In the genomic region with DNA sequence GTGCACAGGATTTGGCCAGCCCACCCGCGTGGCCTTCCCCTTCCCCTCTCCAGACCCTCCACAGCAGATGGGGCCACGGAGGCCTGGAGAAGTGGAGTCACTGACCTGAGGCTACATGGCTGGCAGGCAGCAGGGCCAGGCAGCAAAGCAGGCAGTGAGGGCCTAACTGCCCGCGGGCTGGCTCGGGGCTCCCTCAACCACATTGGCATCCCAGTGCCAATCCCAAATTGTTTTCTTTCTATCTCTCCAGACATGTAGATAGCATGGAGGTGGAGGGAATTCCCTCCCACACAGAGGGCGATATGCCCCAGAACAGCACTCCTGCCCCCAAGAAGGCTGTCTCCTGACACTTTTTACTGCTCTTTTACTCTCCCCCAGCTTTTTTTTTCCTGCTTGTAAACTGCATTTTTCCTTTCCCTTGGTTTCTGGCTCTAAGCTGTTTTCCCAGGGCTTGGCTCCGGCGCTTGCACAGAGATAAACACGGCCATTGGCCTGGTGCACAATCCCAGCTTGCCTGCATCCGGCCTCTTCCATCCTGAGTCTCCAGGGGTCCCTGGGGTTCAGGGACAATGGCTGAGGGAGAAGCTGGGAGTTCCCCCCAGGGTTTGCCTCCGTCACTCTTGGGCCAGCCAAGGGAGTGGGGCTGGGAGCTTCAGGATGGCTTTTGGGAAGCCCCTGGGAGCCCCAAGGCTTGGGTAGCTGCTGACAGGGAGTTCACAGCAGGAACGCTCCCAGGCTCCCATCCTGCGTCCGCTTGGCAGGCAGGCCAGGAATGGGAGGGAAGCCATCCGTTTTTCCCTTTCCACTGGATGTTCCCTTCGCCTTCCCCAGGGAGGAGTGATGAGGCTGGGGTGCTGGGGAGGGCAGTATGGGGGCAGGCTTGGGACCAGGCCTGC, we compare ENCODE assay signal across 10 cellular contexts. TPM values are rescaled to one million over a fixed set of nuclear protein-coding genes. Genes with fewer than 3 reads are reported as not detected.
DNase-seq lines count a peak whose midpoint lies in the region; ATAC-seq and TF ChIP-seq lines count a peak whose summit lies in the region.
"Had no signal": no experiment of that assay in that cellular context is flagged by ENCODE, and none has a peak within 500 bp of the region (broad histone marks: within the 10 kb centered on the region; RNA-seq: fewer than 3 reads in every experiment).

No MANE protein-coding gene starts in this region.

- H4K8ac ChIP-seq in IMR-90 (ENCODE audit: low read depth in 2 of 2, low read length in 2 of 2): peak overlapping the region; percentile 80 to 90

- H2AK9ac ChIP-seq in IMR-90 (replicated peaks; ENCODE audit: low read depth, low read length, poor library complexity): peak overlapping the region; percentile 59

- ATAC-seq in IMR-90 (ENCODE audit: low read depth): peak; percentile 8
- ATAC-seq in lung (ENCODE audit: insufficient read depth, low FRiP score): peak; percentile 2

- H3K79me1 ChIP-seq in IMR-90 (ENCODE audit: low read depth in 1 of 2, low read length in 2 of 2): peaks cover 12 to 31% of the 10 kb centered on the region in 2 experiments; a peak in 3 of 4 replicates

- CTCF ChIA-PET in IMR-90 (lab: Yijun Ruan, JAX): interaction anchor here (1.1 kb wide), 1 partner anchor 28 kb away, joined by 3 read pairs; no protein-coding TSS in a partner anchor

- H3K9ac ChIP-seq in IMR-90 (ENCODE audit: low read depth, low read length): peak overlapping the region; percentile 31

- TF ChIP-seq RAD21 in IMR-90 (IDR thresholded peaks at IDR 0.05; ENCODE audit: low read length): no peak

- in situ Hi-C loops in IMR-90 (cut with MboI; ENCODE audit: low sequenced_read_pairs): no loop called here

- no TSS peak for BruUV-seq in IMR-90 (replicated peaks; lab: Mats Ljungman, UMichigan)

- H2BK20ac ChIP-seq in IMR-90 (ENCODE audit: low read depth, low read length): peak overlapping the region; percentile 92

- peak overlapping the region; percentile 52; the same call in 1 of the 2 replicates for H3K56ac ChIP-seq in IMR-90 (ENCODE audit: extremely low read depth, insufficient read depth, low read length)

- no peak for TF ChIP-seq POLR2A in IMR-90 (IDR thresholded peaks at IDR 0.05; ENCODE audit: low read depth, low read length)

- peak overlapping the region; percentile 70 for H3K18ac ChIP-seq in IMR-90 (ENCODE audit: low read depth, low read length)

- TF ChIP-seq CTCF in IMR-90 (conservative IDR thresholded peaks at IDR 0.05; ENCODE audit: low read depth, low read length) (no peak), lung (IDR thresholded peaks at IDR 0.05; ENCODE audit: control extremely low read depth, extremely low read depth) (no peak)

- dilution Hi-C loops in IMR-90 (cut with HindIII; ENCODE audit: low sequenced_read_pairs, unreplicated experiment): no loop called here

- H3K9me3 ChIP-seq in IMR-90 (ENCODE audit: control insufficient read depth, insufficient read depth, low read length): no peaks in the 10 kb centered on the region
- H3K9me3 ChIP-seq in lung (ENCODE audit: control insufficient read depth in 2 of 2, insufficient read depth in 1 of 2, low read length in 1 of 2): no peaks in the 10 kb centered on the region

- peak overlapping the region; percentile 82 for H2AFZ ChIP-seq in IMR-90 (replicated peaks; ENCODE audit: low read length, poor library complexity)

- H4K20me1 ChIP-seq in IMR-90 (ENCODE audit: insufficient read depth, low read length): no peaks in the 10 kb centered on the region

- peak overlapping the region; percentile 95 for H2AK5ac ChIP-seq in IMR-90 (ENCODE audit: low read depth, low read length)

- peak overlapping the region; percentile 73 for H4K5ac ChIP-seq in IMR-90 (ENCODE audit: low read depth, low read length)

- H3K9me1 ChIP-seq in IMR-90 (ENCODE audit: insufficient read depth, low read length): peaks cover 28% of the 10 kb centered on the region

- intact Hi-C loops in IMR-90 (cut with micrococcal nuclease): no loop called here

- peak overlapping the region; percentile 75 for H3K23ac ChIP-seq in IMR-90 (ENCODE audit: low read depth, low read length)

- 0% methylated on average over 1 of the region's 17 CpGs; no CpG with 5 or more reads in 1 of the 2 experiments for WGBS in IMR-90 (ENCODE audit: extremely low coverage in 2 of 2, insufficient read length in 1 of 2), 2 experiments
- 54 to 74% methylated on average over 17 of the region's 17 CpGs for WGBS in lung, 2 donors

- peak overlapping the region; percentile 94 for H2BK120ac ChIP-seq in IMR-90 (ENCODE audit: low read depth, low read length)

- no peak overlapping the region for H3K4me3 ChIP-seq in IMR-90 (ENCODE audit: insufficient read depth, low read depth, low read length)
- no peak overlapping the region for H3K4me3 ChIP-seq in lung
- H3K4me3 ChIP-seq: cardiac muscle cell had no signal

- no peak overlapping the region for H3K4me2 ChIP-seq in IMR-90 (ENCODE audit: low read depth, low read length)

- peak overlapping the region; percentile 66 for H3K27ac ChIP-seq in IMR-90 (ENCODE audit: insufficient read depth, low read length)
- peak overlapping the region; percentile 77 to 94 for H3K27ac ChIP-seq in lung (ENCODE audit: low read depth in 1 of 2, low read length in 1 of 2)
- peak overlapping the region; percentile 85 for H3K27ac ChIP-seq in substantia nigra (ENCODE audit: low read depth, low read length, poor library complexity, severe bottlenecking)
- H3K27ac ChIP-seq: cardiac muscle cell had no signal

- DNase-seq in IMR-90 (peak; percentile 7), dermis blood vessel endothelial cell (peak; percentile 42), lung (ENCODE audit: low spot score) (no peak), substantia nigra (lab: John Stamatoyannopoulos, UW) (peak in 18 of 49 donors; percentile 33 to 81 (median 56)), NCI-H82 (lab: John Stamatoyannopoulos, UW) (no peak), NCI-H187 (lab: John Stamatoyannopoulos, UW) (no peak), NCI-H1436 treated with DMSO at 0.1 percent for 48 hours (lab: John Stamatoyannopoulos, UW) (no peak), KG1 (lab: John Stamatoyannopoulos, UW) (no peak)
- DNase-seq: NCI-H1694 had no signal

- H3K4ac ChIP-seq in IMR-90 (ENCODE audit: low read depth, low read length): peak overlapping the region; percentile 89

- H3K27me3 ChIP-seq in IMR-90 (ENCODE audit: control insufficient read depth, insufficient read depth, low read length): no peaks in the 10 kb centered on the region
- H3K27me3 ChIP-seq in lung (ENCODE audit: control insufficient read depth, insufficient read depth): no peaks in the 10 kb centered on the region
- H3K27me3 ChIP-seq: cardiac muscle cell had no signal

- H3K14ac ChIP-seq in IMR-90 (replicated peaks; ENCODE audit: low read depth, low read length): peak overlapping the region; percentile 82

- H3K36me3 ChIP-seq in IMR-90 (ENCODE audit: control insufficient read depth, insufficient read depth, low read length): no peaks in the 10 kb centered on the region
- H3K36me3 ChIP-seq in lung (ENCODE audit: control insufficient read depth in 2 of 2, insufficient read depth in 2 of 2, low read length in 2 of 2): no peaks in the 10 kb centered on the region
- H3K36me3 ChIP-seq: cardiac muscle cell had no signal

- POLR2A ChIA-PET in IMR-90 (lab: Charles Lee; ENCODE audit: unreplicated experiment): no interaction called here

- peak overlapping the region; percentile 64 for H2BK5ac ChIP-seq in IMR-90 (ENCODE audit: low read depth, low read length, poor library complexity, severe bottlenecking)

- peak overlapping the region; percentile 47; the same call in 2 of the 3 replicates for H2BK15ac ChIP-seq in IMR-90 (ENCODE audit: low read depth, low read length)

- peaks cover 30% of the 10 kb centered on the region for H3K4me1 ChIP-seq in IMR-90 (ENCODE audit: control insufficient read depth, insufficient read depth, low read length)
- H3K4me1 ChIP-seq in lung (ENCODE audit: control insufficient read depth in 2 of 2, insufficient read depth in 2 of 2, low read length in 2 of 2): peaks cover 19 to 41% of the 10 kb centered on the region in 2 donors

- peak overlapping the region; percentile 88 for H4K91ac ChIP-seq in IMR-90 (ENCODE audit: insufficient read depth, low read depth, low read length)

TF ChIP-seq in IMR-90, 13 proteins besides CTCF, POLR2A, EP300 and RAD21 (continues in another document):
- TF ChIP-seq, protein P1, sequence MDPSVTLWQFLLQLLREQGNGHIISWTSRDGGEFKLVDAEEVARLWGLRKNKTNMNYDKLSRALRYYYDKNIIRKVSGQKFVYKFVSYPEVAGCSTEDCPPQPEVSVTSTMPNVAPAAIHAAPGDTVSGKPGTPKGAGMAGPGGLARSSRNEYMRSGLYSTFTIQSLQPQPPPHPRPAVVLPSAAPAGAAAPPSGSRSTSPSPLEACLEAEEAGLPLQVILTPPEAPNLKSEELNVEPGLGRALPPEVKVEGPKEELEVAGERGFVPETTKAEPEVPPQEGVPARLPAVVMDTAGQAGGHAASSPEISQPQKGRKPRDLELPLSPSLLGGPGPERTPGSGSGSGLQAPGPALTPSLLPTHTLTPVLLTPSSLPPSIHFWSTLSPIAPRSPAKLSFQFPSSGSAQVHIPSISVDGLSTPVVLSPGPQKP (IDR thresholded peaks at IDR 0.05; ENCODE audit: borderline replicate concordance, low read depth, low read length): no peak
- no peak for TF ChIP-seq MAZ (IDR thresholded peaks at IDR 0.05; ENCODE audit: borderline replicate concordance, low read depth, low read length)
- TF ChIP-seq, protein P2, sequence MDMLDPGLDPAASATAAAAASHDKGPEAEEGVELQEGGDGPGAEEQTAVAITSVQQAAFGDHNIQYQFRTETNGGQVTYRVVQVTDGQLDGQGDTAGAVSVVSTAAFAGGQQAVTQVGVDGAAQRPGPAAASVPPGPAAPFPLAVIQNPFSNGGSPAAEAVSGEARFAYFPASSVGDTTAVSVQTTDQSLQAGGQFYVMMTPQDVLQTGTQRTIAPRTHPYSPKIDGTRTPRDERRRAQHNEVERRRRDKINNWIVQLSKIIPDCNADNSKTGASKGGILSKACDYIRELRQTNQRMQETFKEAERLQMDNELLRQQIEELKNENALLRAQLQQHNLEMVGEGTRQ (IDR thresholded peaks at IDR 0.05; ENCODE audit: low read depth, low read length): no peak
- TF ChIP-seq RCOR1 (IDR thresholded peaks at IDR 0.05; ENCODE audit: insufficient replicate concordance, low read length): no peak
- TF ChIP-seq MAFK (IDR thresholded peaks at IDR 0.05; ENCODE audit: low read depth, low read length): no peak

RNA-seq across cellular contexts. Expression of a gene that starts 7.0 kb away (rescaled TPM):
- total RNA-seq in IMR-90 (2012; rRNA removed) (16.9 and 20.3 TPM in 2 replicates), dermis blood vessel endothelial cell (43.7 and 91.0 TPM in 2 replicates), lung (100 to 1,000 TPM; 114 to 115 TPM)
- polyA plus RNA-seq in IMR-90 (2012; rRNA removed) (33.8 and 46.3 TPM in 2 replicates), lung (10 to 100 TPM; 31.7 to 83.1 TPM)
- polyA plus RNA-seq in IMR-90 (2012; cell fraction: cytosol; rRNA removed): 35.7 and 36.6 TPM in 2 replicates
- polyA plus RNA-seq in IMR-90 (2012; cell fraction: nucleus; rRNA removed; ENCODE audit: low replicate concordance): 14.3 and 16.2 TPM in 2 replicates

RNA-seq across cellular contexts. Expression of a gene that starts 39.3 kb away (rescaled TPM):
- total RNA-seq in IMR-90 (2012; rRNA removed) (230 and 484 TPM in 2 replicates), dermis blood vessel endothelial cell (229 and 392 TPM in 2 replicates), lung (100 to 1,000 TPM; 192 to 244 TPM)
- polyA plus RNA-seq in IMR-90 (2012; rRNA removed) (205 and 295 TPM in 2 replicates), lung (100 to 1,000 TPM; 156 to 172 TPM)
- polyA plus RNA-seq in IMR-90 (2012; cell fraction: cytosol; rRNA removed): 118 and 134 TPM in 2 replicates
- polyA plus RNA-seq in IMR-90 (2012; cell fraction: nucleus; rRNA removed; ENCODE audit: low replicate concordance): 48.5 and 140 TPM in 2 replicates

Comparison
In these comparisons a context has a peak if more than half of its experiments do, and no peak if none do; other contexts are left out.
1. DNase-seq: peak in IMR-90 (single experiment) and dermis blood vessel endothelial cell (single experiment); none in lung (single experiment), NCI-H82 (single experiment), NCI-H187 (0 of 2), NCI-H1436 treated with DMSO at 0.1 percent for 48 hours (single experiment) and KG1 (single experiment).
2. Peak in every context shown above with its lines, with median percentiles within 50 percentile points of each other: H3K27ac ChIP-seq.